30 cellular contexts compared by ENCODE assay signal in the genomic region with DNA sequence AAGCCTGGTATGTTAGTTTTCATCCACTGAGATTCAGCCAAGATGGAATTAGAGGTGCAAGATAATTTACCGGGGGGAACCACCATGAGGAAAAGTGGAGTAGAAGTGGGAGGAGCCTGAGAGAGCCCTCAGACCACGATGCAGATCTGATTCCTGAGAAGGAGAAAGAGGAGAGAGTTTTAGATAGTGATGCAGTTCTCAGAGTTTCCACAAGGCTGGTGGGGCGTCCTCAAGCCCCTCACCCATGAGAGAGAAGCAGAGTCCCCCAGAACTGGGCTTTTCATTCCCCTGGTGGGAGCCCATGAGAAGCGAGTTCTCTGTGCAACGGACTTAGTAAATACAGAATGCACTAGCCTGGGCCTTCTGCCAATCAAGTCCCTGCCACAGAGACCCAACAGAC. TPM values are rescaled to one million over a fixed set of nuclear protein-coding genes. Genes with fewer than 3 reads are reported as not detected.
DNase-seq lines count a peak whose midpoint lies in the region; ATAC-seq and TF ChIP-seq lines count a peak whose summit lies in the region.
"Had no signal": no experiment of that assay in that cellular context is flagged by ENCODE, and none has a peak within 500 bp of the region (broad histone marks: within the 10 kb centered on the region; RNA-seq: fewer than 3 reads in every experiment).

No MANE protein-coding gene starts in this region.

- H3K9me3 ChIP-seq in OCI-LY7 (ENCODE audit: low read length) (no peaks in the 10 kb centered on the region), endodermal cell (ENCODE audit: control insufficient read depth, low read length) (no peaks in the 10 kb centered on the region), transverse colon (no peaks in the 10 kb centered on the region), left lung (no peaks in the 10 kb centered on the region)
- H3K9me3 ChIP-seq: BLaER1 treated with 17β-estradiol and CSF1 and Interleukin-3, amounts not matched to agents 10 nM and 100 nM; HAP-1; Peyer's patch; SK-N-SH had no signal

- H3K4me3 Mint-ChIP-seq in activated naive CD4-positive, alpha-beta T cell treated with anti-CD3 and anti-CD28 coated beads, Interleukin-2, amount 50 U/mL, for 24 hours, result no peak overlapping the region
- no peak overlapping the region for H3K4me3 Mint-ChIP-seq in endodermal cell
- H3K4me3 Mint-ChIP-seq: CD4-positive, alpha-beta T cell had no signal

- no peaks in the 10 kb centered on the region for H3K36me3 Mint-ChIP-seq in activated naive CD4-positive, alpha-beta T cell treated with anti-CD3 and anti-CD28 coated beads, Interleukin-2, amount 50 U/mL, for 24 hours
- no peaks in the 10 kb centered on the region for H3K36me3 Mint-ChIP-seq in activated naive CD4-positive, alpha-beta T cell treated with anti-CD3 and anti-CD28 coated beads, Interleukin-2, amount 50 U/mL, for 72 hours
- H3K36me3 Mint-ChIP-seq in endodermal cell (ENCODE audit: low read depth), result no peaks in the 10 kb centered on the region

- POLR2A ChIA-PET in OCI-LY7 (lab: Charles Lee), result interaction anchor here (1.0 kb wide), 1 partner anchor 58 kb away, joined by 3 read pairs; no protein-coding TSS in a partner anchor

- no peak for DNase-seq in activated naive CD4-positive, alpha-beta T cell treated with anti-CD3 and anti-CD28 coated beads, Interleukin-2, amount 50 U/mL, for 72 hours (ENCODE audit: low spot score in 2 of 2)
- no peak for DNase-seq in OCI-LY7 (ENCODE audit: low spot score)
- DNase-seq in endodermal cell, result peak; percentile 50
- no peak for DNase-seq in transverse colon
- no peak for DNase-seq in left lung
- DNase-seq in glomerular visceral epithelial cell (ENCODE audit: extremely low spot score), result no peak
- DNase-seq: CD4-positive, alpha-beta T cell; GOT3; Kasumi-1; MV-4-11; NCI-H2029; NCI-H446; NCI-H524 treated with DMSO at 0.1 percent for 48 hours; NCI-H82; OCI-M1; Peyer's patch; SIG-M5; SK-N-SH; SW 1271 had no signal

- no peak for TF ChIP-seq POLR2A in transverse colon (IDR thresholded peaks at IDR 0.05)

- WGBS in endodermal cell (ENCODE audit: insufficient coverage in 1 of 2, insufficient read length in 1 of 2), 2 experiments, result 45 to 79% methylated on average over 3 to 5 of the region's 5 CpGs
- WGBS in transverse colon (ENCODE audit: low coverage in 1 of 2), 2 donors, result 42 to 54% methylated on average over 3 to 5 of the region's 5 CpGs

- peak overlapping the region; percentile 78 for H3K27ac Mint-ChIP-seq in activated naive CD4-positive, alpha-beta T cell treated with anti-CD3 and anti-CD28 coated beads, Interleukin-2, amount 50 U/mL, for 24 hours
- H3K27ac Mint-ChIP-seq in activated naive CD4-positive, alpha-beta T cell treated with anti-CD3 and anti-CD28 coated beads, Interleukin-2, amount 50 U/mL, for 72 hours, result no peak overlapping the region
- H3K27ac Mint-ChIP-seq in endodermal cell, result no peak overlapping the region
- H3K27ac Mint-ChIP-seq: CD4-positive, alpha-beta T cell had no signal

- H4K20me1 ChIP-seq in OCI-LY7 (ENCODE audit: insufficient read depth, low read length), result no peaks in the 10 kb centered on the region
- H4K20me1 ChIP-seq: BLaER1 treated with 17β-estradiol and CSF1 and Interleukin-3, amounts not matched to agents 10 nM and 100 nM had no signal

- peaks cover 7% of the 10 kb centered on the region for H3K27me3 ChIP-seq in endodermal cell (ENCODE audit: control insufficient read depth, insufficient read depth, low read length, poor library complexity, severe bottlenecking)
- H3K27me3 ChIP-seq in transverse colon, result peaks cover 18% of the 10 kb centered on the region
- H3K27me3 ChIP-seq in left lung, result peaks cover 0 to 29% of the 10 kb centered on the region in 2 donors
- H3K27me3 ChIP-seq: BLaER1 treated with 17β-estradiol and CSF1 and Interleukin-3, amounts not matched to agents 10 nM and 100 nM; Peyer's patch had no signal

- no peaks in the 10 kb centered on the region for H3K36me3 ChIP-seq in OCI-LY7 (ENCODE audit: insufficient read depth, low read length)
- H3K36me3 ChIP-seq in endodermal cell (ENCODE audit: control insufficient read depth, insufficient read depth, low read length), result no peaks in the 10 kb centered on the region
- peaks cover 0 to 7% (median 0%) of the 10 kb centered on the region in 4 donors for H3K36me3 ChIP-seq in transverse colon
- H3K36me3 ChIP-seq in left lung, result no peaks in the 10 kb centered on the region
- H3K36me3 ChIP-seq: BLaER1 treated with 17β-estradiol and CSF1 and Interleukin-3, amounts not matched to agents 10 nM and 100 nM; HAP-1; Peyer's patch had no signal

- intact Hi-C loops in OCI-LY7 (cut with micrococcal nuclease; ENCODE audit: unreplicated experiment), result no loop called here
- intact Hi-C loops in transverse colon (cut with DNase I; ENCODE audit: low total_unique reads), result no loop called here
- intact Hi-C loops in left lung (cut with DNase I), result no loop called here

- TF ChIP-seq CTCF in OCI-LY7 (conservative IDR thresholded peaks at IDR 0.05; ENCODE audit: low read length), result 0 out of 2 replicates have a peak, but pooled peaks have one; percentile 27
- TF ChIP-seq CTCF in endodermal cell (conservative IDR thresholded peaks at IDR 0.05), result peak; percentile 10
- TF ChIP-seq CTCF in transverse colon (IDR thresholded peaks at IDR 0.05), result no peak
- TF ChIP-seq CTCF in left lung (IDR thresholded peaks at IDR 0.05), result no peak

- H3K4me1 ChIP-seq in OCI-LY7 (ENCODE audit: insufficient read depth, low read length, poor library complexity, severe bottlenecking) (no peaks in the 10 kb centered on the region), endodermal cell (ENCODE audit: control insufficient read depth, insufficient read depth, low read length) (no peaks in the 10 kb centered on the region), transverse colon (peaks cover 0 to 37% (median 2%) of the 10 kb centered on the region in 4 donors), left lung (peaks cover 0 to 2% of the 10 kb centered on the region in 2 donors)
- H3K4me1 ChIP-seq: BLaER1 treated with 17β-estradiol and CSF1 and Interleukin-3, amounts not matched to agents 10 nM and 100 nM; HAP-1 had no signal

- ATAC-seq in activated naive CD4-positive, alpha-beta T cell treated with anti-CD3 and anti-CD28 coated beads, Interleukin-2, amount 50 U/mL, for 72 hours, result no peak
- ATAC-seq in left lung, result no peak
- ATAC-seq in HG02938 (IDR thresholded peaks at IDR 0.05; ENCODE audit: unreplicated experiment), result no peak
- ATAC-seq: K562 had no signal

- H3K9me3 Mint-ChIP-seq in activated naive CD4-positive, alpha-beta T cell treated with anti-CD3 and anti-CD28 coated beads, Interleukin-2, amount 50 U/mL, for 24 hours, result no peaks in the 10 kb centered on the region
- H3K9me3 Mint-ChIP-seq in activated naive CD4-positive, alpha-beta T cell treated with anti-CD3 and anti-CD28 coated beads, Interleukin-2, amount 50 U/mL, for 72 hours, result no peaks in the 10 kb centered on the region
- H3K9me3 Mint-ChIP-seq in endodermal cell, result peaks cover 77% of the 10 kb centered on the region
- H3K9me3 Mint-ChIP-seq: CD4-positive, alpha-beta T cell had no signal

- in situ Hi-C loops in transverse colon (cut with MboI; ENCODE audit: low pct_ligation_motif_present in 1 of 4, low pct_unique_long_range_greater_than_20kb in 1 of 4, low sequenced_read_pairs in 3 of 4), result no loop called here

- no peak overlapping the region for H3K4me3 ChIP-seq in OCI-LY7 (ENCODE audit: low read depth, low read length, poor library complexity, severe bottlenecking)
- no peak overlapping the region for H3K4me3 ChIP-seq in endodermal cell (ENCODE audit: low read length)
- no peak overlapping the region for H3K4me3 ChIP-seq in transverse colon
- no peak overlapping the region for H3K4me3 ChIP-seq in left lung
- H3K4me3 ChIP-seq: BLaER1 treated with 17β-estradiol and CSF1 and Interleukin-3, amounts not matched to agents 10 nM and 100 nM; HAP-1; K562; Peyer's patch had no signal

- no peaks in the 10 kb centered on the region for H3K79me2 ChIP-seq in OCI-LY7 (ENCODE audit: insufficient read depth, low read depth, low read length)

- H3K9ac ChIP-seq in endodermal cell (ENCODE audit: extremely low read depth, low read length, poor library complexity, severe bottlenecking), result no peak overlapping the region
- H3K9ac ChIP-seq: BLaER1 treated with 17β-estradiol and CSF1 and Interleukin-3, amounts not matched to agents 10 nM and 100 nM; SK-N-SH had no signal

- no peak overlapping the region for H3K4me2 ChIP-seq in OCI-LY7 (ENCODE audit: low read length)
- H3K4me2 ChIP-seq: SK-N-SH had no signal

- no peak for TF ChIP-seq EP300 in transverse colon (IDR thresholded peaks at IDR 0.05; ENCODE audit: low read depth)

- no TSS peak for BruUV-seq in OCI-LY7 (replicated peaks; lab: Mats Ljungman, UMichigan)

- H3K27ac ChIP-seq in OCI-LY7 (ENCODE audit: low read depth, low read length, poor library complexity, severe bottlenecking) (no peak overlapping the region), endodermal cell (ENCODE audit: low read depth, low read length) (no peak overlapping the region), transverse colon (peak overlapping the region; percentile 25 to 89 (median 80)), left lung (no peak overlapping the region)
- H3K27ac ChIP-seq: BLaER1 treated with 17β-estradiol and CSF1 and Interleukin-3, amounts not matched to agents 10 nM and 100 nM; Peyer's patch had no signal

- H3K27me3 Mint-ChIP-seq in activated naive CD4-positive, alpha-beta T cell treated with anti-CD3 and anti-CD28 coated beads, Interleukin-2, amount 50 U/mL, for 24 hours, result peaks cover 14% of the 10 kb centered on the region
- H3K27me3 Mint-ChIP-seq in endodermal cell (ENCODE audit: insufficient read depth), result no peaks in the 10 kb centered on the region

- H2AFZ ChIP-seq in OCI-LY7 (ENCODE audit: low read length), result no peak overlapping the region

- H3K4me1 Mint-ChIP-seq in activated naive CD4-positive, alpha-beta T cell treated with anti-CD3 and anti-CD28 coated beads, Interleukin-2, amount 50 U/mL, for 24 hours, result no peaks in the 10 kb centered on the region
- no peaks in the 10 kb centered on the region for H3K4me1 Mint-ChIP-seq in endodermal cell

- no peaks in the 10 kb centered on the region for H3K9me2 ChIP-seq in OCI-LY7 (ENCODE audit: insufficient read depth, low read length)
- H3K9me2 ChIP-seq: SK-N-SH had no signal

- CTCF ChIA-PET in OCI-LY7 (lab: Charles Lee; ENCODE audit: unreplicated experiment), result no interaction called here

RNA-seq across cellular contexts. Expression of a gene that starts 18.1 kb away (rescaled TPM):
- total RNA-seq in activated naive CD4-positive, alpha-beta T cell treated with anti-CD3 and anti-CD28 coated beads, Interleukin-2, amount 50 U/mL, for 72 hours, result not detected
- total RNA-seq in OCI-LY7 (2014; rRNA removed; shearing (Covaris generic)), result not detected in 2 replicates
- total RNA-seq in OCI-LY7 (2022) (not detected in 2 replicates), endodermal cell (not detected), transverse colon (1,000 to 10,000 TPM in 3 of 4 donors, 10 to 100 TPM in 1; 95.5 to 1,964 (median 1,677) TPM), left lung (10 to 100 TPM; 21.2 to 31.1 TPM)
- not detected for polyA plus RNA-seq in endodermal cell (2013, experiment 1 of 2)
- polyA plus RNA-seq in endodermal cell (2013, experiment 2 of 2), result not detected
- total RNA-seq: A172; CD4-positive, alpha-beta T cell; Daoy; G401; HT1080; M059J had no signal
- polyA plus RNA-seq: AG04450, K562, SK-N-SH had no signal

RNA-seq across cellular contexts. Expression of a gene that starts 28.8 kb away (rescaled TPM):
- not detected for total RNA-seq in activated naive CD4-positive, alpha-beta T cell treated with anti-CD3 and anti-CD28 coated beads, Interleukin-2, amount 50 U/mL, for 72 hours
- not detected in 2 replicates for total RNA-seq in OCI-LY7 (2014; rRNA removed; shearing (Covaris generic))
- total RNA-seq in OCI-LY7 (2022), result not detected in 2 replicates
- not detected for total RNA-seq in endodermal cell
- not detected for polyA plus RNA-seq in endodermal cell (2013, experiment 1 of 2)
- polyA plus RNA-seq in endodermal cell (2013, experiment 2 of 2), result not detected
- 100 to 1,000 TPM in 2 of 4 donors, 10 to 100 TPM in 2; 33.8 to 209 (median 104) TPM for total RNA-seq in transverse colon
- total RNA-seq in left lung, result 1,000 to 10,000 TPM in 1 of 2 donors, 100 to 1,000 TPM in 1; 367 to 1,560 TPM
- total RNA-seq: A172; CD4-positive, alpha-beta T cell; Daoy; G401; HT1080; M059J had no signal
- polyA plus RNA-seq: AG04450, K562, SK-N-SH had no signal

RNA-seq across cellular contexts. Expression of a gene that starts 38.4 kb away (rescaled TPM):
- not detected for total RNA-seq in activated naive CD4-positive, alpha-beta T cell treated with anti-CD3 and anti-CD28 coated beads, Interleukin-2, amount 50 U/mL, for 72 hours
- total RNA-seq in OCI-LY7 (2014; rRNA removed; shearing (Covaris generic)), result not detected in 2 replicates
- not detected in 2 replicates for total RNA-seq in OCI-LY7 (2022)
- total RNA-seq in endodermal cell, result not detected
- polyA plus RNA-seq in endodermal cell (2013, experiment 1 of 2), result not detected
- not detected for polyA plus RNA-seq in endodermal cell (2013, experiment 2 of 2)
- total RNA-seq in transverse colon, result 1,000 to 10,000 TPM in 3 of 4 donors, 10 to 100 TPM in 1; 26.3 to 2,498 (median 1,946) TPM
- under 1 TPM; 0.18 to 0.44 TPM for total RNA-seq in left lung
- total RNA-seq: A172; CD4-positive, alpha-beta T cell; Daoy; G401; HT1080; K562; M059J; Peyer's patch had no signal
- polyA plus RNA-seq: AG04450, K562, SK-N-SH had no signal

Comparison
In these comparisons a context has a peak if more than half of its experiments do, and no peak if none do; other contexts are left out.
1. H3K27ac ChIP-seq: peak in transverse colon (4 of 4); none in OCI-LY7 (single experiment), endodermal cell (single experiment) and left lung (0 of 2).
2. CTCF ChIP-seq: peak in OCI-LY7 (single experiment) and endodermal cell (single experiment); none in transverse colon (0 of 5) and left lung (0 of 2).
3. RNA of a gene that starts 18.1 kb away (total RNA-seq): 95.5 to 1,964 TPM in transverse colon and 21.2 to 31.1 TPM in left lung; not detected in activated naive CD4-positive, alpha-beta T cell treated with anti-CD3 and anti-CD28 coated beads, Interleukin-2, amount 50 U/mL, for 72 hours, not detected in OCI-LY7 and not detected in endodermal cell; every median in the first group is over 10 times any median in the second.
4. RNA of a gene that starts 28.8 kb away (total RNA-seq): 367 to 1,560 TPM in left lung and 33.8 to 209 TPM in transverse colon; not detected in activated naive CD4-positive, alpha-beta T cell treated with anti-CD3 and anti-CD28 coated beads, Interleukin-2, amount 50 U/mL, for 72 hours, not detected in OCI-LY7 and not detected in endodermal cell; every median in the first group is over 10 times any median in the second.
5. RNA of a gene that starts 38.4 kb away (total RNA-seq): 26.3 to 2,498 TPM in transverse colon; 0.18 to 0.44 TPM in left lung, not detected in activated naive CD4-positive, alpha-beta T cell treated with anti-CD3 and anti-CD28 coated beads, Interleukin-2, amount 50 U/mL, for 72 hours, not detected in OCI-LY7 and not detected in endodermal cell; every median in the first group is over 10 times any median in the second.